1 cellular context compared by ENCODE assay signal in the genomic region with DNA sequence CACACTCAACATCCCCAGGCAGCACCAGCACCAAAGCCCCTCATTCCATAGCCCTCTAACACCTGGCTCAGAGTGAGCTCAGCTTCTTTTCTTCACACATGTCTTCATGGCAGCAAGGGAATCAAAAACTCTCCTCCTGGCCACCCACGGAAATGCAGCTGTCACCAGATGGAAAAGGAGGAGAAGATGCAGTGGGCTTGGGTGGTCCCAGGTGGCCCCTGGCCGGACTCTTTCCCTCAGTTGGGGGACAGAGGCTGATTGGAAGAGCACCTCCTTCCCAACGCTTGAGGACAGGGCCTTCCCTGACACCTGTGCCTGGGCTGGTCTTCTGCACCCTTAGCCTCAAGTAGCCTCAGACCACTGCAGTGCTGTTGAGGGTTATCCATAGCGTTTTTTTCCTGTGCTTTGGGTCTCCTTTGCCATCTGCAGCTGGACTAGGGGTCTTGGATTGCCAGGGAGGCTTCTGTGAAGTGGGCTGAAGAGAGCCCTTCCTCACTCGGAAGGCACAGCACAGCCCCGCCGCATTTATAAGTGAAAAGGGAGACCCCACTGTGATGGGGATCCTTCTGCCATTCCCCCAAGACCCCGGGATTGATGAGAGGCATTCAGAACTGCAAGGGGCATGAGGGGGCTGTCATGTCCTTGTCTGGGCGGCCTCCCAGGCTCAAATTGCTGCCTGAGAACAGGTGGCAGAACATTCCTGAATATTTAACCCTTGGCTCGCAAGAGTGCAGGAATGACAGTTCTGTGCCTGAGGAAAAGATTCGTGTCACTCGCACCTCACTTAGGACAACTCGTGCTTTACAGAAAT.
TF ChIP-seq lines count a peak whose summit lies in the region.

No MANE protein-coding gene starts in this region.

TF ChIP-seq in K562, 482 proteins besides CTCF, POLR2A, EP300 and RAD21 (continued from another document):
- TF ChIP-seq, protein P1, sequence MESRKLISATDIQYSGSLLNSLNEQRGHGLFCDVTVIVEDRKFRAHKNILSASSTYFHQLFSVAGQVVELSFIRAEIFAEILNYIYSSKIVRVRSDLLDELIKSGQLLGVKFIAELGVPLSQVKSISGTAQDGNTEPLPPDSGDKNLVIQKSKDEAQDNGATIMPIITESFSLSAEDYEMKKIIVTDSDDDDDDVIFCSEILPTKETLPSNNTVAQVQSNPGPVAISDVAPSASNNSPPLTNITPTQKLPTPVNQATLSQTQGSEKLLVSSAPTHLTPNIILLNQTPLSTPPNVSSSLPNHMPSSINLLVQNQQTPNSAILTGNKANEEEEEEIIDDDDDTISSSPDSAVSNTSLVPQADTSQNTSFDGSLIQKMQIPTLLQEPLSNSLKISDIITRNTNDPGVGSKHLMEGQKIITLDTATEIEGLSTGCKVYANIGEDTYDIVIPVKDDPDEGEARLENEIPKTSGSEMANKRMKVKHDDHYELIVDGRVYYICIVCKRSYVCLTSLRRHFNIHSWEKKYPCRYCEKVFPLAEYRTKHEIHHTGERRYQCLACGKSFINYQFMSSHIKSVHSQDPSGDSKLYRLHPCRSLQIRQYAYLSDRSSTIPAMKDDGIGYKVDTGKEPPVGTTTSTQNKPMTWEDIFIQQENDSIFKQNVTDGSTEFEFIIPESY (CRISPR knock-in tag; IDR thresholded peaks at IDR 0.05) = no peak
- TF ChIP-seq, protein P2, sequence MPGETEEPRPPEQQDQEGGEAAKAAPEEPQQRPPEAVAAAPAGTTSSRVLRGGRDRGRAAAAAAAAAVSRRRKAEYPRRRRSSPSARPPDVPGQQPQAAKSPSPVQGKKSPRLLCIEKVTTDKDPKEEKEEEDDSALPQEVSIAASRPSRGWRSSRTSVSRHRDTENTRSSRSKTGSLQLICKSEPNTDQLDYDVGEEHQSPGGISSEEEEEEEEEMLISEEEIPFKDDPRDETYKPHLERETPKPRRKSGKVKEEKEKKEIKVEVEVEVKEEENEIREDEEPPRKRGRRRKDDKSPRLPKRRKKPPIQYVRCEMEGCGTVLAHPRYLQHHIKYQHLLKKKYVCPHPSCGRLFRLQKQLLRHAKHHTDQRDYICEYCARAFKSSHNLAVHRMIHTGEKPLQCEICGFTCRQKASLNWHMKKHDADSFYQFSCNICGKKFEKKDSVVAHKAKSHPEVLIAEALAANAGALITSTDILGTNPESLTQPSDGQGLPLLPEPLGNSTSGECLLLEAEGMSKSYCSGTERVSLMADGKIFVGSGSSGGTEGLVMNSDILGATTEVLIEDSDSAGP (CRISPR knock-in tag; IDR thresholded peaks at IDR 0.05) = no peak
- TF ChIP-seq ZEB2 (IDR thresholded peaks at IDR 0.05) (no peak), KLF1 (tag; IDR thresholded peaks at IDR 0.05) (no peak), FOXP1 (CRISPR knock-in tag; IDR thresholded peaks at IDR 0.05) (no peak), ZSCAN32 (CRISPR knock-in tag; IDR thresholded peaks at IDR 0.05) (no peak)
- TF ChIP-seq, protein P3, sequence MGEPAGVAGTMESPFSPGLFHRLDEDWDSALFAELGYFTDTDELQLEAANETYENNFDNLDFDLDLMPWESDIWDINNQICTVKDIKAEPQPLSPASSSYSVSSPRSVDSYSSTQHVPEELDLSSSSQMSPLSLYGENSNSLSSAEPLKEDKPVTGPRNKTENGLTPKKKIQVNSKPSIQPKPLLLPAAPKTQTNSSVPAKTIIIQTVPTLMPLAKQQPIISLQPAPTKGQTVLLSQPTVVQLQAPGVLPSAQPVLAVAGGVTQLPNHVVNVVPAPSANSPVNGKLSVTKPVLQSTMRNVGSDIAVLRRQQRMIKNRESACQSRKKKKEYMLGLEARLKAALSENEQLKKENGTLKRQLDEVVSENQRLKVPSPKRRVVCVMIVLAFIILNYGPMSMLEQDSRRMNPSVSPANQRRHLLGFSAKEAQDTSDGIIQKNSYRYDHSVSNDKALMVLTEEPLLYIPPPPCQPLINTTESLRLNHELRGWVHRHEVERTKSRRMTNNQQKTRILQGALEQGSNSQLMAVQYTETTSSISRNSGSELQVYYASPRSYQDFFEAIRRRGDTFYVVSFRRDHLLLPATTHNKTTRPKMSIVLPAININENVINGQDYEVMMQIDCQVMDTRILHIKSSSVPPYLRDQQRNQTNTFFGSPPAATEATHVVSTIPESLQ (CRISPR knock-in tag; IDR thresholded peaks at IDR 0.05) = no peak
